In the genomic region with DNA sequence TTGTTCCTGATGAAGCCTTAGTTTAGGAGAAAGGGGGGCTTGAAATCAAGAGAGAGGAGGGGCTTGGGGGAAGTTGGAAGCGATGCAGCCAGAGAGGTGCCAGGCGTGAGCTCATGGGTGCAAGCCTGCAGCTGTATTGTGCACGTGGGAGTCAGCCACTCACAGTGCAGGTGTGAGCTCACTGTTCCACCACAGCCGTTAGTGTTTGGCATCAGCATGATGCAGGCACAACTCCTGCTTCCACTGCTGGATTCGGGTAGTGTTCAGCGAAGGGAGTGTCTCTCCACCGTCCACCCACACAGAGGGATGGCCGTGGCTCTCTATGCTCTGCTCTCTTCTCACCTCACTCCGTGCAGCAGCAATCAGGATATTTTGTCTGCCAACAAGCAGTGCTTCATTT, we compare ENCODE assay signal across 11 cellular contexts.
DNase-seq lines count a peak whose midpoint lies in the region; ATAC-seq and TF ChIP-seq lines count a peak whose summit lies in the region.
"Had no signal": no experiment of that assay in that cellular context is flagged by ENCODE, and none has a peak within 500 bp of the region (broad histone marks: within the 10 kb centered on the region; RNA-seq: fewer than 3 reads in every experiment).

No MANE protein-coding gene starts in this region.

- H3K4me3 Mint-ChIP-seq in activated CD8-positive, alpha-beta memory T cell treated with anti-CD3 and anti-CD28 coated beads, Interleukin-2, amount 10 ng/mL, durations not matched to agents 7 days and 5 days: no peak overlapping the region

- no peak for TF ChIP-seq CTCF in GM20000 (IDR thresholded peaks at IDR 0.05; ENCODE audit: extremely low read depth, missing control alignments)

- peaks cover 23% of the 10 kb centered on the region for H3K36me3 Mint-ChIP-seq in activated CD8-positive, alpha-beta memory T cell treated with anti-CD3 and anti-CD28 coated beads, Interleukin-2, amount 10 ng/mL, durations not matched to agents 7 days and 5 days

- H3K9me3 Mint-ChIP-seq in activated CD8-positive, alpha-beta memory T cell treated with anti-CD3 and anti-CD28 coated beads, Interleukin-2, amount 10 ng/mL, durations not matched to agents 7 days and 5 days (ENCODE audit: low read depth): peaks cover 5% of the 10 kb centered on the region

- peak; percentile 22 for DNase-seq in activated T-cell treated with anti-CD3 and anti-CD28 coated beads for 24 hours (ENCODE audit: low read depth)
- no peak for DNase-seq in activated T-cell treated with anti-CD3 and anti-CD28 coated beads for 4 hours
- peak; percentile 61 for DNase-seq in activated CD8-positive, alpha-beta memory T cell treated with anti-CD3 and anti-CD28 coated beads, Interleukin-2, amount 10 ng/mL, durations not matched to agents 7 days and 5 days
- DNase-seq in stimulated activated CD8-positive, alpha-beta memory T cell treated with anti-CD3 and anti-CD28 coated beads, Interleukin-7, amount 100 ng/mL, for 4 hours (ENCODE audit: low read depth in 2 of 2): peak; percentile 32 to 40
- DNase-seq in GM20000 (ENCODE audit: low spot score): no peak
- DNase-seq: DMS79 treated with DMSO at 0.1 percent for 48 hours, KBM-7, thyroid gland had no signal

- CTCF ChIA-PET in activated CD8-positive, alpha-beta memory T cell treated with anti-CD3 and anti-CD28 coated beads, Interleukin-2, amount 10 ng/mL, durations not matched to agents 7 days and 5 days (lab: Charles Lee): interaction anchor here (0.6 to 2.8 kb wide), 10 partner anchors 10 to 682 kb away, joined by 3 to 15 read pairs (median 4); no protein-coding TSS in a partner anchor

- H3K4me1 Mint-ChIP-seq in activated CD8-positive, alpha-beta memory T cell treated with anti-CD3 and anti-CD28 coated beads, Interleukin-2, amount 10 ng/mL, durations not matched to agents 7 days and 5 days: peaks cover 56% of the 10 kb centered on the region

- ATAC-seq in activated CD8-positive, alpha-beta memory T cell treated with anti-CD3 and anti-CD28 coated beads, Interleukin-2, amount 10 ng/mL, durations not matched to agents 7 days and 5 days: peak; percentile 63
- ATAC-seq in esophagus mucosa: peak; percentile 54
- ATAC-seq in HG03342 (IDR thresholded peaks at IDR 0.05; ENCODE audit: unreplicated experiment): no peak
- ATAC-seq in GM18907 (IDR thresholded peaks at IDR 0.05; ENCODE audit: unreplicated experiment): no peak

- no peaks in the 10 kb centered on the region for H3K27me3 Mint-ChIP-seq in activated CD8-positive, alpha-beta memory T cell treated with anti-CD3 and anti-CD28 coated beads, Interleukin-2, amount 10 ng/mL, durations not matched to agents 7 days and 5 days

- H3K27ac Mint-ChIP-seq in activated CD8-positive, alpha-beta memory T cell treated with anti-CD3 and anti-CD28 coated beads, Interleukin-2, amount 10 ng/mL, durations not matched to agents 7 days and 5 days: peak overlapping the region; percentile 82

Comparison
In these comparisons a context has a peak if more than half of its experiments do, and no peak if none do; other contexts are left out.
1. DNase-seq: peak in activated T-cell treated with anti-CD3 and anti-CD28 coated beads for 24 hours (single experiment), activated CD8-positive, alpha-beta memory T cell treated with anti-CD3 and anti-CD28 coated beads, Interleukin-2, amount 10 ng/mL, durations not matched to agents 7 days and 5 days (single experiment) and stimulated activated CD8-positive, alpha-beta memory T cell treated with anti-CD3 and anti-CD28 coated beads, Interleukin-7, amount 100 ng/mL, for 4 hours (2 of 2); none in activated T-cell treated with anti-CD3 and anti-CD28 coated beads for 4 hours (single experiment) and GM20000 (single experiment).
2. ATAC-seq: peak in activated CD8-positive, alpha-beta memory T cell treated with anti-CD3 and anti-CD28 coated beads, Interleukin-2, amount 10 ng/mL, durations not matched to agents 7 days and 5 days (single experiment) and esophagus mucosa (single experiment); none in HG03342 (single experiment) and GM18907 (single experiment).